8 cellular contexts compared by ENCODE assay signal in the genomic region with DNA sequence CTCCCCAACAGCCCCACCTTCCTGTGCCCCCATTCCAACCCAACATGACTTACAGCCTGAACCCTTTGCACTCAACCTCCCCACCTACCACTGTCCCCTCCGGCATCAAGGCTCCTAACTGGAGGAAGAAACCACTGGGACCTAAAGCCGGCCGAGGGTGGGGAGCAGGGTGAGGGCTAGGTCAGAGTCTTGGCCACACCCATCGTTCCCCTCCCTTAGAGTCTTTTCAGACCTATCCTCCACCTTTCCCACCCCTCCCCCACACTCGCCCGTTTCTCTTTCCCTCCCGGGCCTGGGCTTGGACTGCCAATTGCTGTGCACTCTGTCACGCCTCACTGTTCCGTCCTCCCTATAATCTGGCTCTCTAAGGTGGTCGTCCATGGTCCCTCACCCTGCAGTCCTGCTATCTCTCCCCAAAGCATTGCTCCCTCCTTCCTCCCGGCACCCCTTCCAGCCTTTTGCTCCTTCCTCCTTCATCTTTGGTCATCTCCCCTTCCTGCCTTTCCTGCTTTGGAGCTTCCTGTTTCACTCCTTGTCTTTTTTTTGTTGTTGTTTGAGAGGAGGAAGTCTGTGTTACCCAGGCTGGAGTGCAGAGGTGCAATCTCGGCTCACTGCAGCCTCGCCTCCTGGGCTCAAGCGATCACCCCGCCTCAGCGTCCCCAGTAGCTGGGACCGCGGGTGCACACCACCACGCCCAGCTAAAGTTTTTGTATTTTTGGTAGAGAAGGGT. TPM values are rescaled to one million over a fixed set of nuclear protein-coding genes. Genes with fewer than 3 reads are reported as not detected.
DNase-seq lines count a peak whose midpoint lies in the region; ATAC-seq lines count a peak whose summit lies in the region.

No MANE protein-coding gene starts in this region.

- POLR2A ChIA-PET in activated CD8-positive, alpha-beta T cell treated with anti-CD3 and anti-CD28 coated beads, Interleukin-2, amount 10 ng/mL, durations not matched to agents 7 days and 5 days (lab: Charles Lee), result interaction anchor here (0.6 kb wide), 2 partner anchors 50 to 221 kb away, joined by 3 to 5 read pairs; no protein-coding TSS in a partner anchor

- peaks cover 6% of the 10 kb centered on the region for H3K36me3 Mint-ChIP-seq in activated naive CD4-positive, alpha-beta T cell treated with anti-CD3 and anti-CD28 coated beads for 36 hours (ENCODE audit: low read depth)
- H3K36me3 Mint-ChIP-seq in activated CD8-positive, alpha-beta T cell treated with anti-CD3 and anti-CD28 coated beads, Interleukin-2, amount 10 ng/mL, durations not matched to agents 7 days and 5 days (ENCODE audit: low read depth), result peaks cover 12% of the 10 kb centered on the region
- peaks cover 11% of the 10 kb centered on the region for H3K36me3 Mint-ChIP-seq in stimulated activated naive CD8-positive, alpha-beta T cell treated with anti-CD3 and anti-CD28 coated beads, Interleukin-15, Interleukin-2, amounts not matched to agents 100 ng/mL and 50 ng/mL, for 24 hours (ENCODE audit: low read depth)

- CTCF ChIA-PET in activated naive CD4-positive, alpha-beta T cell treated with anti-CD3 and anti-CD28 coated beads for 36 hours (lab: Charles Lee), result interaction anchor here (0.6 to 0.9 kb wide), 2 partner anchors 8 to 17 kb away, joined by 3 to 5 read pairs; no protein-coding TSS in a partner anchor
- CTCF ChIA-PET in activated CD8-positive, alpha-beta T cell treated with anti-CD3 and anti-CD28 coated beads, Interleukin-2, amount 10 ng/mL, durations not matched to agents 7 days and 5 days (lab: Charles Lee), result interaction anchor here (1.6 kb wide), 1 partner anchor 33 kb away, joined by 4 read pairs; no protein-coding TSS in a partner anchor

- peak; percentile 37 for DNase-seq in activated naive CD4-positive, alpha-beta T cell treated with anti-CD3 and anti-CD28 coated beads for 36 hours
- DNase-seq in activated naive CD4-positive, alpha-beta T cell (lab: John Stamatoyannopoulos, UW), result no peak
- DNase-seq in activated CD8-positive, alpha-beta T cell treated with anti-CD3 and anti-CD28 coated beads, Interleukin-2, amount 10 ng/mL, durations not matched to agents 7 days and 5 days, result peak; percentile 46
- DNase-seq in cortex of kidney (lab: John Stamatoyannopoulos, UW), result no peak

- H3K4me3 ChIP-seq in iPS-18c (ENCODE audit: insufficient read depth, low read depth, low read length), result peak overlapping the region; percentile 91

- H3K27me3 Mint-ChIP-seq in activated naive CD4-positive, alpha-beta T cell treated with anti-CD3 and anti-CD28 coated beads for 36 hours (ENCODE audit: low read depth), result peaks cover 21% of the 10 kb centered on the region
- peaks cover 27% of the 10 kb centered on the region for H3K27me3 Mint-ChIP-seq in activated CD8-positive, alpha-beta T cell treated with anti-CD3 and anti-CD28 coated beads, Interleukin-2, amount 10 ng/mL, durations not matched to agents 7 days and 5 days (ENCODE audit: low read depth)
- peaks cover 19% of the 10 kb centered on the region for H3K27me3 Mint-ChIP-seq in stimulated activated naive CD8-positive, alpha-beta T cell treated with anti-CD3 and anti-CD28 coated beads, Interleukin-15, Interleukin-2, amounts not matched to agents 100 ng/mL and 50 ng/mL, for 24 hours

- peak overlapping the region; percentile 55 for H3K4me3 Mint-ChIP-seq in activated naive CD4-positive, alpha-beta T cell treated with anti-CD3 and anti-CD28 coated beads for 36 hours
- H3K4me3 Mint-ChIP-seq in activated CD8-positive, alpha-beta T cell treated with anti-CD3 and anti-CD28 coated beads, Interleukin-2, amount 10 ng/mL, durations not matched to agents 7 days and 5 days, result peak overlapping the region; percentile 54
- peak overlapping the region; percentile 67 for H3K4me3 Mint-ChIP-seq in stimulated activated naive CD8-positive, alpha-beta T cell treated with anti-CD3 and anti-CD28 coated beads, Interleukin-15, Interleukin-2, amounts not matched to agents 100 ng/mL and 50 ng/mL, for 24 hours

- intact Hi-C loops in activated naive CD4-positive, alpha-beta T cell treated with anti-CD3 and anti-CD28 coated beads for 36 hours (cut with micrococcal nuclease), result no loop called here

- H3K9me3 ChIP-seq in iPS-18c (ENCODE audit: control insufficient read depth, insufficient read depth, low read length), result peaks cover 2% of the 10 kb centered on the region

- ATAC-seq in activated CD8-positive, alpha-beta T cell treated with anti-CD3 and anti-CD28 coated beads, Interleukin-2, amount 10 ng/mL, durations not matched to agents 7 days and 5 days, result peak; percentile 14
- ATAC-seq in GM21381 (IDR thresholded peaks at IDR 0.05; ENCODE audit: unreplicated experiment) (no peak), HG02798 (IDR thresholded peaks at IDR 0.05; ENCODE audit: poor library complexity, unreplicated experiment) (no peak)

- peaks cover 25% of the 10 kb centered on the region for H3K4me1 Mint-ChIP-seq in activated naive CD4-positive, alpha-beta T cell treated with anti-CD3 and anti-CD28 coated beads for 36 hours (ENCODE audit: low read depth)
- peaks cover 26% of the 10 kb centered on the region for H3K4me1 Mint-ChIP-seq in activated CD8-positive, alpha-beta T cell treated with anti-CD3 and anti-CD28 coated beads, Interleukin-2, amount 10 ng/mL, durations not matched to agents 7 days and 5 days (ENCODE audit: low read depth)
- H3K4me1 Mint-ChIP-seq in stimulated activated naive CD8-positive, alpha-beta T cell treated with anti-CD3 and anti-CD28 coated beads, Interleukin-15, Interleukin-2, amounts not matched to agents 100 ng/mL and 50 ng/mL, for 24 hours (ENCODE audit: low read depth), result peaks cover 33% of the 10 kb centered on the region

- H3K9me3 Mint-ChIP-seq in activated naive CD4-positive, alpha-beta T cell treated with anti-CD3 and anti-CD28 coated beads for 36 hours, result no peaks in the 10 kb centered on the region
- no peaks in the 10 kb centered on the region for H3K9me3 Mint-ChIP-seq in activated CD8-positive, alpha-beta T cell treated with anti-CD3 and anti-CD28 coated beads, Interleukin-2, amount 10 ng/mL, durations not matched to agents 7 days and 5 days (ENCODE audit: insufficient read depth)
- H3K9me3 Mint-ChIP-seq in stimulated activated naive CD8-positive, alpha-beta T cell treated with anti-CD3 and anti-CD28 coated beads, Interleukin-15, Interleukin-2, amounts not matched to agents 100 ng/mL and 50 ng/mL, for 24 hours, result no peaks in the 10 kb centered on the region

- H3K27ac Mint-ChIP-seq in activated naive CD4-positive, alpha-beta T cell treated with anti-CD3 and anti-CD28 coated beads for 36 hours, result no peak overlapping the region
- H3K27ac Mint-ChIP-seq in activated CD8-positive, alpha-beta T cell treated with anti-CD3 and anti-CD28 coated beads, Interleukin-2, amount 10 ng/mL, durations not matched to agents 7 days and 5 days, result peak overlapping the region; percentile 77
- H3K27ac Mint-ChIP-seq in stimulated activated naive CD8-positive, alpha-beta T cell treated with anti-CD3 and anti-CD28 coated beads, Interleukin-15, Interleukin-2, amounts not matched to agents 100 ng/mL and 50 ng/mL, for 24 hours, result peak overlapping the region; percentile 49

RNA-seq across cellular contexts. Expression of a gene that starts 1.0 kb away (rescaled TPM):
- total RNA-seq in activated naive CD4-positive, alpha-beta T cell treated with anti-CD3 and anti-CD28 coated beads for 36 hours, result under 1 TPM in 1 of 2 experiments, not detected in 1; 0.40 TPM
- total RNA-seq in activated CD8-positive, alpha-beta T cell treated with anti-CD3 and anti-CD28 coated beads, Interleukin-2, amount 10 ng/mL, durations not matched to agents 7 days and 5 days, result 1 to 10 TPM; 1.1 to 1.3 TPM

RNA-seq across cellular contexts. Expression of a gene that starts 11.2 kb away (rescaled TPM):
- 10 to 100 TPM; 52.4 to 53.5 TPM for total RNA-seq in activated naive CD4-positive, alpha-beta T cell treated with anti-CD3 and anti-CD28 coated beads for 36 hours
- total RNA-seq in activated CD8-positive, alpha-beta T cell treated with anti-CD3 and anti-CD28 coated beads, Interleukin-2, amount 10 ng/mL, durations not matched to agents 7 days and 5 days, result 10 to 100 TPM; 63.5 to 66.1 TPM

RNA-seq across cellular contexts. Expression of a gene that starts 11.7 kb away (rescaled TPM):
- 100 to 1,000 TPM; 147 to 152 TPM for total RNA-seq in activated naive CD4-positive, alpha-beta T cell treated with anti-CD3 and anti-CD28 coated beads for 36 hours
- total RNA-seq in activated CD8-positive, alpha-beta T cell treated with anti-CD3 and anti-CD28 coated beads, Interleukin-2, amount 10 ng/mL, durations not matched to agents 7 days and 5 days, result 100 to 1,000 TPM; 171 to 186 TPM

RNA-seq across cellular contexts. Expression of a gene that starts 18.3 kb away (rescaled TPM):
- under 1 TPM; 0.19 to 0.37 TPM for total RNA-seq in activated naive CD4-positive, alpha-beta T cell treated with anti-CD3 and anti-CD28 coated beads for 36 hours
- total RNA-seq in activated CD8-positive, alpha-beta T cell treated with anti-CD3 and anti-CD28 coated beads, Interleukin-2, amount 10 ng/mL, durations not matched to agents 7 days and 5 days, result not detected

RNA-seq across cellular contexts. Expression of a gene that starts 21.0 kb away (rescaled TPM):
- total RNA-seq in activated naive CD4-positive, alpha-beta T cell treated with anti-CD3 and anti-CD28 coated beads for 36 hours, result 100 to 1,000 TPM; 137 to 152 TPM
- 100 to 1,000 TPM; 203 to 227 TPM for total RNA-seq in activated CD8-positive, alpha-beta T cell treated with anti-CD3 and anti-CD28 coated beads, Interleukin-2, amount 10 ng/mL, durations not matched to agents 7 days and 5 days

Comparison
In these comparisons a context has a peak if more than half of its experiments do, and no peak if none do; other contexts are left out.
1. DNase-seq: peak in activated naive CD4-positive, alpha-beta T cell treated with anti-CD3 and anti-CD28 coated beads for 36 hours (single experiment) and activated CD8-positive, alpha-beta T cell treated with anti-CD3 and anti-CD28 coated beads, Interleukin-2, amount 10 ng/mL, durations not matched to agents 7 days and 5 days (single experiment); none in activated naive CD4-positive, alpha-beta T cell (0 of 4) and cortex of kidney (single experiment).
2. Peak in every context shown above with its lines, with median percentiles within 50 percentile points of each other: H3K4me3 Mint-ChIP-seq.